ENCODE assay signal across 16 cellular contexts in the genomic region with DNA sequence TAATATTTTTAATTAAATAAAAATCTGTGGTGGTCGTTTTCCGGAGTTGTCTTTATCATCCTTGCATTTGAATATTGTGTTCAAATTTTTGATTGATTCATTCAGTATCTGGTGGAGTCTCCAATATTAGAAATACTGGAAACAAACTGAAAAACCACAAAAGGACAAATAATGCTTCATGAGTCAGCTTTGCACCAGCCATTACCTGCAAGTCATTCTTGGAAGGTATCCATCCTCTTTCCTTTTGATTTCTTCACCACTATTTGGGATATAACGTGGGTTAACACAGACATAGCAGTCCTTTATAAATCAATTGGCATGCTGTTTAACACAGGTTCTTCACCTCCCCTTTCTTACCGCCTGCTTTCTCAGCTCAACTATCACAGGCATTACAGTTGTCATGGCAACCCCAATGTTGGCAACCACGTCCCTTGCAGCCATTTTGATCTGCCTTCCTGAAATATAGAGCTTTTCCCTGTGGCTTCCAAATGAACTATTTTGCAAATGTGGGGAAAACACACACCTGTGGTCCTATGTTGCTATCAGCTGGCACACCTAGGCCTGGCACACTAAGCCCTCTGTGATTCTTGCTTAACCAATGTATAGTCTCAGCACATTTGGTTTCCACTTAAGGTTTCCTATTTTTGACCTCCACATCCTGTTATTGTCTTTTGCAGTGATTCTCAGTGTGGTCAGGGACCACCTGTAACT. TPM values are rescaled to one million over a fixed set of nuclear protein-coding genes. Genes with fewer than 3 reads are reported as not detected.
DNase-seq lines count a peak whose midpoint lies in the region; ATAC-seq lines count a peak whose summit lies in the region.
"Had no signal": no experiment of that assay in that cellular context is flagged by ENCODE, and none has a peak within 500 bp of the region (broad histone marks: within the 10 kb centered on the region; RNA-seq: fewer than 3 reads in every experiment).

No MANE protein-coding gene starts in this region.

- H3K9me3 Mint-ChIP-seq in activated naive CD4-positive, alpha-beta T cell treated with anti-CD3 and anti-CD28 coated beads, Interleukin-2, amount 50 U/mL, for 72 hours = peaks cover 5 to 8% of the 10 kb centered on the region in 2 donors

- DNase-seq in NCI-H748 (lab: John Stamatoyannopoulos, UW; ENCODE audit: unreplicated experiment) (peak; percentile 48), NCI-H748 treated with DMSO at 0.1 percent for 48 hours (lab: John Stamatoyannopoulos, UW) (no peak), M059J (ENCODE audit: low read depth) (peak; percentile 22), left kidney (ENCODE audit: low read depth, low spot score) (peak; percentile 46), occipital lobe (lab: John Stamatoyannopoulos, UW) (no peak)
- no peak for DNase-seq in activated naive CD4-positive, alpha-beta T cell treated with anti-CD3 and anti-CD28 coated beads, Interleukin-2, amount 50 U/mL, for 72 hours (ENCODE audit: low spot score in 2 of 2)
- DNase-seq: ACHN; activated effector memory CD4-positive, alpha-beta T cell treated with Interleukin-2 at 50 U/mL for 16 hours; esophagus squamous epithelium; MG63; NCI-H510A treated with DMSO at 0.1 percent for 48 hours; SHP77 had no signal

- peak overlapping the region; percentile 46 to 71 for H3K27ac Mint-ChIP-seq in activated naive CD4-positive, alpha-beta T cell treated with anti-CD3 and anti-CD28 coated beads, Interleukin-2, amount 50 U/mL, for 72 hours

- no peak for ATAC-seq in activated naive CD4-positive, alpha-beta T cell treated with anti-CD3 and anti-CD28 coated beads, Interleukin-2, amount 50 U/mL, for 72 hours
- ATAC-seq in GM21360 (IDR thresholded peaks at IDR 0.05; ENCODE audit: unreplicated experiment) = no peak
- no peak for ATAC-seq in HG03469 (IDR thresholded peaks at IDR 0.05; ENCODE audit: unreplicated experiment)

- peaks cover 54 to 68% of the 10 kb centered on the region in 2 donors for H3K36me3 Mint-ChIP-seq in activated naive CD4-positive, alpha-beta T cell treated with anti-CD3 and anti-CD28 coated beads, Interleukin-2, amount 50 U/mL, for 72 hours

RNA-seq across cellular contexts. Expression of gene CTLA4, which starts 6.5 kb away (rescaled TPM):
- total RNA-seq in M059J (2014; rRNA removed; shearing (Covaris generic)) = not detected in 2 replicates
- total RNA-seq in activated naive CD4-positive, alpha-beta T cell treated with anti-CD3 and anti-CD28 coated beads, Interleukin-2, amount 50 U/mL, for 72 hours = 10 to 100 TPM; 55.0 to 61.7 TPM
- not detected for total RNA-seq in occipital lobe
- total RNA-seq: chondrocyte, posterior vena cava had no signal

Comparison
In these comparisons a context has a peak if more than half of its experiments do, and no peak if none do; other contexts are left out.
1. DNase-seq: peak in NCI-H748 (single experiment), M059J (single experiment) and left kidney (single experiment); none in NCI-H748 treated with DMSO at 0.1 percent for 48 hours (single experiment), activated naive CD4-positive, alpha-beta T cell treated with anti-CD3 and anti-CD28 coated beads, Interleukin-2, amount 50 U/mL, for 72 hours (0 of 2) and occipital lobe (single experiment).
2. RNA of gene CTLA4, which starts 6.5 kb away (total RNA-seq): 55.0 to 61.7 TPM in activated naive CD4-positive, alpha-beta T cell treated with anti-CD3 and anti-CD28 coated beads, Interleukin-2, amount 50 U/mL, for 72 hours; not detected in occipital lobe (single experiment) and not detected in M059J; every median in the first group is over 10 times any median in the second.